ENCODE assay signal across 8 cellular contexts in genomic region chr4:1289232-1290164, GRCh38. TPM values are rescaled to one million over a fixed set of nuclear protein-coding genes. Genes with fewer than 3 reads are reported as not detected.
DNase-seq lines count a peak whose midpoint lies in the region; ATAC-seq and TF ChIP-seq lines count a peak whose summit lies in the region.

MAEA (plus strand) TSS chr4:1289891; CDS start chr4:1289914, 23 bp downstream.

- peaks cover 23% of the 10 kb centered on the region for H3K4me1 Mint-ChIP-seq in activated T-helper 2 cell treated with anti-CD3 and anti-CD28 coated beads, Interferon-gamma antibody, Interleukin-2, Interleukin-4, amounts not matched to agents 10 μg/mL and 5 μg/mL and 100 μg/mL, durations not matched to agents 14 hours and 24 hours and 36 hours (ENCODE audit: low read depth)
- peaks cover 20 to 45% (median 41%) of the 10 kb centered on the region in 4 donors for H3K4me1 Mint-ChIP-seq in naive thymus-derived CD8-positive, alpha-beta T cell

- peak; percentile 96 for ATAC-seq in RWPE2 (ENCODE audit: low read depth)
- ATAC-seq in naive thymus-derived CD8-positive, alpha-beta T cell = peak; percentile 97 to 98

- H3K4me1 ChIP-seq in RWPE2 (ENCODE audit: insufficient read depth, poor library complexity, severe bottlenecking) = peaks cover 9% of the 10 kb centered on the region

- peak; percentile 96 for DNase-seq in EH (ENCODE audit: low read depth)
- peak; percentile 96 for DNase-seq in H4 (ENCODE audit: low spot score)
- DNase-seq in LoVo (ENCODE audit: low spot score) = peak; percentile 96
- DNase-seq in RWPE2 (ENCODE audit: low spot score) = peak; percentile 97
- DNase-seq in activated T-helper 2 cell treated with anti-CD3 and anti-CD28 coated beads, Interferon-gamma antibody, Interleukin-2, Interleukin-4, amounts not matched to agents 10 μg/mL and 5 μg/mL and 100 μg/mL, durations not matched to agents 14 hours and 24 hours and 36 hours (ENCODE audit: low spot score) = peak; percentile 98
- DNase-seq in fibroblast of mammary gland (ENCODE audit: low read depth) = peak; percentile 95
- peak; percentile 93 to 98 (median 96) for DNase-seq in naive thymus-derived CD8-positive, alpha-beta T cell
- peak; percentile 93 to 96 (median 96) for DNase-seq in stimulated activated naive CD4-positive, alpha-beta T cell (lab: John Stamatoyannopoulos, UW)

- peaks cover 10% of the 10 kb centered on the region for H3K36me3 Mint-ChIP-seq in activated T-helper 2 cell treated with anti-CD3 and anti-CD28 coated beads, Interferon-gamma antibody, Interleukin-2, Interleukin-4, amounts not matched to agents 10 μg/mL and 5 μg/mL and 100 μg/mL, durations not matched to agents 14 hours and 24 hours and 36 hours (ENCODE audit: low read depth)
- H3K36me3 Mint-ChIP-seq in naive thymus-derived CD8-positive, alpha-beta T cell = no peaks in the 10 kb centered on the region

- peak within 1 kb of the TSS; percentile 90 for H3K27ac Mint-ChIP-seq in activated T-helper 2 cell treated with anti-CD3 and anti-CD28 coated beads, Interferon-gamma antibody, Interleukin-2, Interleukin-4, amounts not matched to agents 10 μg/mL and 5 μg/mL and 100 μg/mL, durations not matched to agents 14 hours and 24 hours and 36 hours
- H3K27ac Mint-ChIP-seq in naive thymus-derived CD8-positive, alpha-beta T cell = peak within 1 kb of the TSS; percentile 83 to 96 (median 94)

- POLR2A ChIA-PET in naive thymus-derived CD8-positive, alpha-beta T cell (lab: Charles Lee) = interaction anchor here (0.6 to 6.2 kb wide), 13 partner anchors 9 to 316 kb away, joined by 3 to 42 read pairs (median 4); partner anchors contain the start of genes CTBP1 and UVSSA

- TF ChIP-seq CTCF in RWPE2 (IDR thresholded peaks at IDR 0.05; ENCODE audit: poor library complexity, severe bottlenecking) = no peak
- no peak for TF ChIP-seq CTCF in fibroblast of mammary gland (conservative IDR thresholded peaks at IDR 0.05; ENCODE audit: control insufficient read depth, insufficient read depth, low read depth, low read length)

- H3K4me3 ChIP-seq in RWPE2 (ENCODE audit: severe bottlenecking) (peak within 1 kb of the TSS; percentile 96), fibroblast of mammary gland (ENCODE audit: control insufficient read depth, low read depth, low read length) (peak within 1 kb of the TSS; percentile 82)

- peaks cover 17% of the 10 kb centered on the region; the same call in 1 of the 2 replicates for H3K36me3 ChIP-seq in RWPE2 (ENCODE audit: low read depth)

- peak within 1 kb of the TSS; percentile 61 for H3K27ac ChIP-seq in RWPE2 (ENCODE audit: poor library complexity, severe bottlenecking)

- H3K27me3 Mint-ChIP-seq in activated T-helper 2 cell treated with anti-CD3 and anti-CD28 coated beads, Interferon-gamma antibody, Interleukin-2, Interleukin-4, amounts not matched to agents 10 μg/mL and 5 μg/mL and 100 μg/mL, durations not matched to agents 14 hours and 24 hours and 36 hours (ENCODE audit: low read depth) = no peaks in the 10 kb centered on the region
- H3K27me3 Mint-ChIP-seq in naive thymus-derived CD8-positive, alpha-beta T cell = no peaks in the 10 kb centered on the region

- H3K9me3 Mint-ChIP-seq in activated T-helper 2 cell treated with anti-CD3 and anti-CD28 coated beads, Interferon-gamma antibody, Interleukin-2, Interleukin-4, amounts not matched to agents 10 μg/mL and 5 μg/mL and 100 μg/mL, durations not matched to agents 14 hours and 24 hours and 36 hours = peaks cover 9% of the 10 kb centered on the region
- H3K9me3 Mint-ChIP-seq in naive thymus-derived CD8-positive, alpha-beta T cell = peaks cover 0 to 7% (median 0%) of the 10 kb centered on the region in 9 donors

- H3K9me3 ChIP-seq in RWPE2 (ENCODE audit: severe bottlenecking) = no peaks in the 10 kb centered on the region

- H3K4me3 Mint-ChIP-seq in activated T-helper 2 cell treated with anti-CD3 and anti-CD28 coated beads, Interferon-gamma antibody, Interleukin-2, Interleukin-4, amounts not matched to agents 10 μg/mL and 5 μg/mL and 100 μg/mL, durations not matched to agents 14 hours and 24 hours and 36 hours (ENCODE audit: low read depth) = peak within 1 kb of the TSS; percentile 97
- H3K4me3 Mint-ChIP-seq in naive thymus-derived CD8-positive, alpha-beta T cell = peak within 1 kb of the TSS; percentile 84 to 94 (median 91)

- intact Hi-C loops in activated T-helper 2 cell treated with anti-CD3 and anti-CD28 coated beads, Interferon-gamma antibody, Interleukin-2, Interleukin-4, amounts not matched to agents 10 μg/mL and 5 μg/mL and 100 μg/mL, durations not matched to agents 14 hours and 24 hours and 36 hours (cut with micrococcal nuclease) = loop anchor here (1.0 to 5.0 kb wide), 4 partner anchors 42 to 157 kb away; partner anchors contain the start of genes CTBP1 and UVSSA

- H3K27me3 ChIP-seq in RWPE2 (ENCODE audit: insufficient read depth, poor library complexity, severe bottlenecking) = no peaks in the 10 kb centered on the region

RNA-seq across cellular contexts. Expression of gene MAEA, which starts in this region (rescaled TPM):
- total RNA-seq in H4 (2014; rRNA removed; shearing (Covaris generic)) = 54.3 and 69.4 TPM in 2 replicates
- total RNA-seq in activated T-helper 2 cell treated with anti-CD3 and anti-CD28 coated beads, Interferon-gamma antibody, Interleukin-2, Interleukin-4, amounts not matched to agents 10 μg/mL and 5 μg/mL and 100 μg/mL, durations not matched to agents 14 hours and 24 hours and 36 hours = 59.2 and 62.8 TPM in 2 replicates
- total RNA-seq in naive thymus-derived CD8-positive, alpha-beta T cell = 100 to 1,000 TPM; 107 to 112 TPM
- polyA plus RNA-seq in naive thymus-derived CD8-positive, alpha-beta T cell = 10 to 100 TPM; 56.7 to 75.1 (median 59.2) TPM

Comparison
In these comparisons a context has a peak if more than half of its experiments do, and no peak if none do; other contexts are left out.
1. Peak in every context shown above with its lines: DNase-seq, ATAC-seq, H3K4me3 ChIP-seq and H3K27ac ChIP-seq.